In the genomic region with DNA sequence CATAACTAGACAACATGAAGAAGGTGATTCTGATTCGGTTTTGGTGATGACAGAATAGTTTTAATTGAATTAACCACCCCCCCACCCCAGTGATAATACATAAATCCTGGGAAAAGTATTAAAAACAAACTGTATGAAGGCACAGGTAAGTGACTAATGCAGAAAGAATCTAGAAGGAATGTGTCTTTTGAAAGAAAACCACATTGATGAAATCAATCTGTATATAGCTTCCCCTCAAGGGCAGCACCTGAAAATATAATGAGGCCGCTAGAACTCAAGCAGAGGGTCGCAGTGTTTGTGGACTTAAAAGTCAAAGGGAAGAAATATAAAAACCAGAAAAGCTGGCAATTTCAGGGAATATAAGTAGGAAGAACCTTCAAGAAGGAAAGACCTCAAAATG, we compare ENCODE assay signal across 26 cellular contexts.
DNase-seq lines count a peak whose midpoint lies in the region; ATAC-seq, FAIRE-seq and TF ChIP-seq lines count a peak whose summit lies in the region.
"Had no signal": no experiment of that assay in that cellular context is flagged by ENCODE, and none has a peak within 500 bp of the region (broad histone marks: within the 10 kb centered on the region; RNA-seq: fewer than 3 reads in every experiment).

No MANE protein-coding gene starts in this region.

- ATAC-seq in PC-3 (peak; percentile 67), left colon (no peak)
- ATAC-seq: effector memory CD8-positive, alpha-beta T cell; natural killer cell; stimulated activated naive CD8-positive, alpha-beta T cell treated with anti-CD3 and anti-CD28 coated beads, Interleukin-15, Interleukin-2, amounts not matched to agents 100 U/mL and 50 U/mL, for 24 hours had no signal

- H3K4me2 ChIP-seq in PC-3 (ENCODE audit: low read length) = peak overlapping the region; percentile 86
- H3K4me2 ChIP-seq: KMS-11 had no signal

- DNase-seq in Calu3 (peak; percentile 4), PC-3 (peak; percentile 89), dermis blood vessel endothelial cell (peak; percentile 29), kidney tubule cell (ENCODE audit: low spot score) (peak; percentile 52), ACHN (no peak), HTR-8/SVneo (ENCODE audit: insufficient read length, low spot score) (no peak), left colon (no peak)
- DNase-seq: activated CD4-positive, alpha-beta memory T cell treated with anti-CD3 and anti-CD28 coated beads for 36 hours; activated CD4-positive, CD25-positive, alpha-beta regulatory T cell treated with anti-CD3 and anti-CD28 coated beads, Interleukin-2, amount 50 U/mL, for 72 hours; activated CD8-positive, alpha-beta memory T cell treated with anti-CD3 and anti-CD28 coated beads, Interleukin-2, amount 50 U/mL, for 48 hours; activated naive CD4-positive, alpha-beta T cell treated with anti-CD3 and anti-CD28 coated beads, Interleukin-2, amount 50 U/mL, for 16 hours; amygdala; effector memory CD8-positive, alpha-beta T cell; esophagus squamous epithelium; HCEC 1CT; hippocampal formation; natural killer cell; NCI-H2171 treated with DMSO at 0.1 percent for 48 hours; NCI-H526; stimulated activated naive CD8-positive, alpha-beta T cell treated with anti-CD3 and anti-CD28 coated beads, Interleukin-15, Interleukin-2, amounts not matched to agents 100 U/mL and 50 U/mL, for 24 hours; T-helper 2 cell had no signal

- H3K9ac ChIP-seq in PC-3 (ENCODE audit: low read length) = no peak overlapping the region
- H3K9ac ChIP-seq: KMS-11 had no signal

- intact Hi-C loops in Calu3 (cut with micrococcal nuclease; ENCODE audit: unreplicated experiment) = loop anchor here (5.0 kb wide), 1 partner anchor 34 kb away; no protein-coding TSS in a partner anchor
- intact Hi-C loops in PC-3 (cut with micrococcal nuclease) = no loop called here
- intact Hi-C loops in left colon (cut with DNase I, micrococcal nuclease) = no loop called here

- H3K36me3 ChIP-seq in PC-3 (ENCODE audit: low read depth, low read length) = no peaks in the 10 kb centered on the region
- H3K36me3 ChIP-seq: cardiac muscle cell, esophagus squamous epithelium, thoracic aorta had no signal

- no peaks in the 10 kb centered on the region for H3K9me2 ChIP-seq in PC-3 (replicated peaks; ENCODE audit: low read length)

- no peaks in the 10 kb centered on the region for H3F3A ChIP-seq in PC-3 (ENCODE audit: low read length, unreplicated experiment)

- H3K4me3 ChIP-seq in PC-3 (ENCODE audit: low read length) = peak overlapping the region; percentile 61
- H3K4me3 ChIP-seq: cardiac muscle cell, coronary artery, esophagus squamous epithelium, skin epidermis, thoracic aorta had no signal

- peak overlapping the region; percentile 53 for H3K4me3 Mint-ChIP-seq in Calu3 (ENCODE audit: low read depth, unreplicated experiment)
- H3K4me3 Mint-ChIP-seq: activated CD4-positive, alpha-beta memory T cell treated with anti-CD3 and anti-CD28 coated beads for 36 hours; effector memory CD8-positive, alpha-beta T cell; natural killer cell had no signal

- H3K36me3 Mint-ChIP-seq in Calu3 (ENCODE audit: insufficient read depth, unreplicated experiment) = no peaks in the 10 kb centered on the region
- H3K36me3 Mint-ChIP-seq: activated CD4-positive, alpha-beta memory T cell treated with anti-CD3 and anti-CD28 coated beads for 36 hours had no signal

- CTCF ChIA-PET in Calu3 (lab: Charles Lee) = interaction anchor here (0.6 to 0.7 kb wide), 5 partner anchors 23 to 636 kb away, joined by 3 to 13 read pairs (median 6); no protein-coding TSS in a partner anchor
- CTCF ChIA-PET in PC-3 (lab: Charles Lee) = no interaction called here

- TF ChIP-seq CTCF in Calu3 (IDR thresholded peaks at IDR 0.05; ENCODE audit: unreplicated experiment) (no peak), PC-3 (conservative IDR thresholded peaks at IDR 0.05; ENCODE audit: low read depth, low read length) (no peak)

- BruUV-seq in Calu3 (replicated peaks; lab: Mats Ljungman, UMichigan) = no TSS peak
- no TSS peak for BruUV-seq in PC-3 (replicated peaks; lab: Mats Ljungman, UMichigan)

- H3K4me1 ChIP-seq in PC-3 (ENCODE audit: insufficient read depth, low read length) = peaks cover 28% of the 10 kb centered on the region
- H3K4me1 ChIP-seq: esophagus squamous epithelium had no signal

- H3K9me3 Mint-ChIP-seq in Calu3 (ENCODE audit: low read depth, unreplicated experiment) = no peaks in the 10 kb centered on the region

- POLR2A ChIA-PET in PC-3 (lab: Charles Lee; ENCODE audit: unreplicated experiment) = interaction anchor here (0.6 to 0.7 kb wide), 2 partner anchors 35 to 157 kb away, joined by 4 to 5 read pairs; no protein-coding TSS in a partner anchor

- peak overlapping the region; percentile 29; the same call in 1 of the 2 replicates for H3K27ac ChIP-seq in PC-3 (ENCODE audit: low read length)
- H3K27ac ChIP-seq: cardiac muscle cell, coronary artery, esophagus squamous epithelium, KMS-11, skin epidermis, thoracic aorta had no signal

- H3K27me3 ChIP-seq in PC-3 (ENCODE audit: low read length) = no peaks in the 10 kb centered on the region
- H3K27me3 ChIP-seq: cardiac muscle cell, esophagus squamous epithelium had no signal

- no peaks in the 10 kb centered on the region for H4K20me1 ChIP-seq in PC-3 (ENCODE audit: low read length)

- H3K79me2 ChIP-seq in PC-3 (ENCODE audit: low read length) = no peaks in the 10 kb centered on the region

- peak overlapping the region; percentile 74 for H2AFZ ChIP-seq in PC-3 (ENCODE audit: low read length)

- in situ Hi-C loops in ACHN (cut with HindIII; ENCODE audit: low pct_ligation_motif_present, low pct_unique_long_range_greater_than_20kb, low sequenced_read_pairs) = no loop called here

- H3K27me3 Mint-ChIP-seq in Calu3 (ENCODE audit: unreplicated experiment) = no peaks in the 10 kb centered on the region
- H3K27me3 Mint-ChIP-seq: activated CD4-positive, alpha-beta memory T cell treated with anti-CD3 and anti-CD28 coated beads for 36 hours; effector memory CD8-positive, alpha-beta T cell had no signal

- H3K27ac Mint-ChIP-seq in Calu3 (ENCODE audit: unreplicated experiment) = peak overlapping the region; percentile 80
- H3K27ac Mint-ChIP-seq: activated CD4-positive, alpha-beta memory T cell treated with anti-CD3 and anti-CD28 coated beads for 36 hours; effector memory CD8-positive, alpha-beta T cell; natural killer cell had no signal

- no peaks in the 10 kb centered on the region for H3K9me3 ChIP-seq in PC-3 (ENCODE audit: low read length)
- H3K9me3 ChIP-seq: esophagus squamous epithelium, thoracic aorta had no signal

- FAIRE-seq in HTR-8/SVneo (lab: Jason Lieb, UNC) = no peak

- H3K4me1 Mint-ChIP-seq in Calu3 (ENCODE audit: low read depth, unreplicated experiment) = peaks cover 28% of the 10 kb centered on the region
- H3K4me1 Mint-ChIP-seq: natural killer cell had no signal

Comparison
In these comparisons a context has a peak if more than half of its experiments do, and no peak if none do; other contexts are left out.
1. DNase-seq: peak in Calu3 (single experiment), PC-3 (single experiment), dermis blood vessel endothelial cell (single experiment) and kidney tubule cell (single experiment); none in ACHN (single experiment), HTR-8/SVneo (single experiment) and left colon (0 of 2).